In the genomic region with DNA sequence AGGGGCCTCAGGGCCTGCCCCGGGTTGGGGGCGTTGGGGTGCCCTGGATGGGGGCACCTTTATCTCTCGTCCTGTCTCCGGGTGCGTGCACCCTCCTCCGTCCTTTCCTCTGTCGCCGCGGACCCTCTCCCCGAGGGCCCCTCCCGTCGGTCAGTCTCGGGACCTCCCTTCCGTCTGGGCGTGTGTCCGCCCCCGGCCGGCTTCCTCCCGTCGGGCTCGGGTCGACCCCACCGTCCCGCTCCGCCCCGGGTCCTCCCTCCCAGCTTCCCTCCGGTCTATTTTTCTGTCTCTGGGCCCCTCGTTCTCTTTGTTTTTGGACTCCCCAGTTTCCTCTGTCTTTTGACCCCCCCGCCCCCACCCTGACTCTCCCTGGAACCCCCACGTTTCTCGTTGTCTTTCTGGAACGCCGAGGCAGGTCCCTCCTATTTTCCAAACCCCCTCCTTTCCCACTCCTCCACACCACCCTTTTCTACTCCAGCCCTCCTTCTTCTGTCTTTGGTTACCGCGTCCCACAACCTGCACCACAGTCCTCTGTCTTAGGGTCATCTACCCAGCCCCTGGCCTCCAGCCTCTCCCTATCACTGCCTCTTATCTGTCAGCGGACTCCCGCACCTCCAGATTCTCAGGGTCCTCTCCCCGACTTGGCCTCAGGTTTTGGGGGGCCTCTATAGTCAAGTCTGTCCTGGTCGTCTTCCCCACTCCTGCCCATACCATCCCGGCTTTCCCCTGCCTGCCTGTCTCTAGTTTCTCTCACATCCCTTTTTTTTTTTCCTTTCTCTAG, we compare ENCODE assay signal across 8 cellular contexts. TPM values are rescaled to one million over a fixed set of nuclear protein-coding genes. Genes with fewer than 3 reads are reported as not detected.
DNase-seq lines count a peak whose midpoint lies in the region; ATAC-seq and TF ChIP-seq lines count a peak whose summit lies in the region.

No MANE protein-coding gene starts in this region.

- H3K27me3 ChIP-seq in PC-3 (ENCODE audit: low read length) (no peaks in the 10 kb centered on the region), transverse colon (no peaks in the 10 kb centered on the region)

- peak overlapping the region; percentile 85 for H3K4me3 ChIP-seq in PC-3 (ENCODE audit: low read length)
- H3K4me3 ChIP-seq in transverse colon = peak overlapping the region; percentile 53 to 99 (median 97)

- peak; percentile 34 for DNase-seq in T-helper 2 cell treated with Interferon-gamma antibody and Interleukin-4, amounts not matched to agents 5 μg/mL and 100 μg/mL, for 36 hours (ENCODE audit: low spot score)
- no peak for DNase-seq in T-helper 2 cell
- no peak for DNase-seq in PC-3
- DNase-seq in memory B cell (ENCODE audit: low spot score in 2 of 2) = no peak
- DNase-seq in transverse colon = no peak
- no peak for DNase-seq in effector CD8-positive, alpha-beta T cell (lab: John Stamatoyannopoulos, UW)
- DNase-seq in kidney glomerular epithelial cell (lab: John Stamatoyannopoulos, UW) = no peak

- CTCF ChIA-PET in PC-3 (lab: Charles Lee) = no interaction called here

- H3K9me3 ChIP-seq in PC-3 (ENCODE audit: low read length) (no peaks in the 10 kb centered on the region), transverse colon (no peaks in the 10 kb centered on the region)

- no peaks in the 10 kb centered on the region for H3K27me3 Mint-ChIP-seq in T-helper 2 cell treated with Interferon-gamma antibody and Interleukin-4, amounts not matched to agents 5 μg/mL and 100 μg/mL, for 36 hours (ENCODE audit: low read depth)
- H3K27me3 Mint-ChIP-seq in dendritic cell treated with granulocyte-macrophage colony-stimulating factor and Interleukin-4, amounts not matched to agents 40 ng/mL and 50 ng/mL, for 4 days = no peaks in the 10 kb centered on the region
- H3K27me3 Mint-ChIP-seq in memory B cell = no peaks in the 10 kb centered on the region

- peaks cover 53% of the 10 kb centered on the region for H3K79me2 ChIP-seq in PC-3 (ENCODE audit: low read length)

- no TSS peak for BruUV-seq in PC-3 (replicated peaks; lab: Mats Ljungman, UMichigan)

- H3K9me2 ChIP-seq in PC-3 (replicated peaks; ENCODE audit: low read length) = no peaks in the 10 kb centered on the region

- peak overlapping the region; percentile 95 for H3K4me3 Mint-ChIP-seq in T-helper 2 cell treated with Interferon-gamma antibody and Interleukin-4, amounts not matched to agents 5 μg/mL and 100 μg/mL, for 36 hours
- H3K4me3 Mint-ChIP-seq in dendritic cell treated with granulocyte-macrophage colony-stimulating factor and Interleukin-4, amounts not matched to agents 40 ng/mL and 50 ng/mL, for 4 days = peak overlapping the region; percentile 86
- peak overlapping the region; percentile 99 for H3K4me3 Mint-ChIP-seq in memory B cell

- TF ChIP-seq EP300 in transverse colon (IDR thresholded peaks at IDR 0.05; ENCODE audit: low read depth) = no peak

- TF ChIP-seq CTCF in PC-3 (conservative IDR thresholded peaks at IDR 0.05; ENCODE audit: low read depth, low read length) = no peak
- TF ChIP-seq CTCF in transverse colon (IDR thresholded peaks at IDR 0.05) = no peak

- ATAC-seq in PC-3 (0 out of 2 replicates have a peak, but pooled peaks have one; percentile 6), memory B cell (ENCODE audit: low read depth) (no peak)

- H3K27ac Mint-ChIP-seq in T-helper 2 cell treated with Interferon-gamma antibody and Interleukin-4, amounts not matched to agents 5 μg/mL and 100 μg/mL, for 36 hours = peak overlapping the region; percentile 91
- peak overlapping the region; percentile 93 for H3K27ac Mint-ChIP-seq in dendritic cell treated with granulocyte-macrophage colony-stimulating factor and Interleukin-4, amounts not matched to agents 40 ng/mL and 50 ng/mL, for 4 days
- peak overlapping the region; percentile 94 for H3K27ac Mint-ChIP-seq in memory B cell

- H4K20me1 ChIP-seq in PC-3 (ENCODE audit: low read length) = peaks cover 15% of the 10 kb centered on the region; the same call in 1 of the 2 replicates

- no peak overlapping the region for H2AFZ ChIP-seq in PC-3 (ENCODE audit: low read length)

- intact Hi-C loops in PC-3 (cut with micrococcal nuclease) (loop anchor here (10.0 kb wide), 1 partner anchor 135 kb away; no protein-coding TSS in a partner anchor), transverse colon (cut with DNase I; ENCODE audit: low total_unique reads) (loop anchor here (10.0 kb wide), 1 partner anchor 85 kb away; a partner anchor contains a TSS)
- intact Hi-C loops in dendritic cell treated with granulocyte-macrophage colony-stimulating factor and Interleukin-4, amounts not matched to agents 40 ng/mL and 50 ng/mL, for 4 days (cut with micrococcal nuclease) = loop anchor here (2.0 to 10.0 kb wide), 2 partner anchors 49 to 955 kb away; a partner anchor contains a TSS

- H3K4me2 ChIP-seq in PC-3 (ENCODE audit: low read length) = peak overlapping the region; percentile 92

- no peak for TF ChIP-seq POLR2A in transverse colon (IDR thresholded peaks at IDR 0.05)

- H3K27ac ChIP-seq in PC-3 (ENCODE audit: low read length) (no peak overlapping the region), transverse colon (peak overlapping the region; percentile 91 to 97 (median 96))

- no peaks in the 10 kb centered on the region for H3K36me3 ChIP-seq in PC-3 (ENCODE audit: low read depth, low read length)
- peaks cover 0 to 3% (median 0%) of the 10 kb centered on the region in 4 donors for H3K36me3 ChIP-seq in transverse colon

- 1 to 2% methylated on average over 25 to 39 of the region's 40 CpGs for WGBS in transverse colon (ENCODE audit: low coverage in 1 of 2), 2 donors

- peaks cover 57% of the 10 kb centered on the region for H3K4me1 Mint-ChIP-seq in T-helper 2 cell treated with Interferon-gamma antibody and Interleukin-4, amounts not matched to agents 5 μg/mL and 100 μg/mL, for 36 hours (ENCODE audit: low read depth)
- H3K4me1 Mint-ChIP-seq in dendritic cell treated with granulocyte-macrophage colony-stimulating factor and Interleukin-4, amounts not matched to agents 40 ng/mL and 50 ng/mL, for 4 days (ENCODE audit: low read depth) = peaks cover 78% of the 10 kb centered on the region
- peaks cover 60% of the 10 kb centered on the region for H3K4me1 Mint-ChIP-seq in memory B cell

- in situ Hi-C loops in transverse colon (cut with MboI; ENCODE audit: low pct_ligation_motif_present in 1 of 4, low pct_unique_long_range_greater_than_20kb in 1 of 4, low sequenced_read_pairs in 3 of 4) = loop anchor here in 1 of 4 donors (25.0 kb wide), 1 partner anchor 87 kb away; a partner anchor contains a TSS

- H3K9ac ChIP-seq in PC-3 (ENCODE audit: low read length) = peak overlapping the region; percentile 71

- H3K9me3 Mint-ChIP-seq in T-helper 2 cell treated with Interferon-gamma antibody and Interleukin-4, amounts not matched to agents 5 μg/mL and 100 μg/mL, for 36 hours = no peaks in the 10 kb centered on the region
- no peaks in the 10 kb centered on the region for H3K9me3 Mint-ChIP-seq in dendritic cell treated with granulocyte-macrophage colony-stimulating factor and Interleukin-4, amounts not matched to agents 40 ng/mL and 50 ng/mL, for 4 days
- H3K9me3 Mint-ChIP-seq in memory B cell = no peaks in the 10 kb centered on the region

- H3K4me1 ChIP-seq in PC-3 (ENCODE audit: insufficient read depth, low read length) (peaks cover 36% of the 10 kb centered on the region), transverse colon (peaks cover 54 to 57% (median 55%) of the 10 kb centered on the region in 4 donors)

- peaks cover 51% of the 10 kb centered on the region for H3K36me3 Mint-ChIP-seq in T-helper 2 cell treated with Interferon-gamma antibody and Interleukin-4, amounts not matched to agents 5 μg/mL and 100 μg/mL, for 36 hours (ENCODE audit: low read depth)
- peaks cover 94% of the 10 kb centered on the region for H3K36me3 Mint-ChIP-seq in dendritic cell treated with granulocyte-macrophage colony-stimulating factor and Interleukin-4, amounts not matched to agents 40 ng/mL and 50 ng/mL, for 4 days (ENCODE audit: low read depth)
- H3K36me3 Mint-ChIP-seq in memory B cell = peaks cover 19% of the 10 kb centered on the region

- POLR2A ChIA-PET in PC-3 (lab: Charles Lee; ENCODE audit: unreplicated experiment) = interaction anchor here (0.6 kb wide), 2 partner anchors 114 to 345 kb away, joined by 4 to 17 read pairs; no protein-coding TSS in a partner anchor

- H3F3A ChIP-seq in PC-3 (ENCODE audit: low read length, unreplicated experiment) = no peaks in the 10 kb centered on the region

RNA-seq across cellular contexts. Expression of a gene that starts 0.8 kb away (rescaled TPM):
- total RNA-seq in PC-3 (2014; rRNA removed) (36.6 and 58.9 TPM in 2 replicates), transverse colon (100 to 1,000 TPM; 102 to 123 (median 115) TPM)

RNA-seq across cellular contexts. Expression of a gene that starts 21.7 kb away (rescaled TPM):
- total RNA-seq in PC-3 (2014; rRNA removed) (7.4 and 13.9 TPM in 2 replicates), transverse colon (10 to 100 TPM; 25.9 to 84.2 (median 68.1) TPM)

RNA-seq across cellular contexts. Expression of a gene that starts 24.4 kb away (rescaled TPM):
- total RNA-seq in PC-3 (2014; rRNA removed) (1.4 TPM in 1 of 2 replicates, not detected in the other), transverse colon (10 to 100 TPM in 1 of 4 donors, 1 to 10 TPM in 1, not detected in 2; 5.7 to 23.3 TPM)

RNA-seq across cellular contexts. Expression of a gene that starts 48.7 kb away (rescaled TPM):
- total RNA-seq in PC-3 (2014; rRNA removed) (207 and 243 TPM in 2 replicates), transverse colon (10 to 100 TPM; 45.1 to 85.3 (median 65.6) TPM)

RNA-seq across cellular contexts. Expression of a gene that starts 49.5 kb away (rescaled TPM):
- 0.40 and 0.86 TPM in 2 replicates for total RNA-seq in PC-3 (2014; rRNA removed)
- 10 to 100 TPM in 2 of 4 donors, 1 to 10 TPM in 2; 8.3 to 29.1 (median 12.1) TPM for total RNA-seq in transverse colon
